In the genomic region with DNA sequence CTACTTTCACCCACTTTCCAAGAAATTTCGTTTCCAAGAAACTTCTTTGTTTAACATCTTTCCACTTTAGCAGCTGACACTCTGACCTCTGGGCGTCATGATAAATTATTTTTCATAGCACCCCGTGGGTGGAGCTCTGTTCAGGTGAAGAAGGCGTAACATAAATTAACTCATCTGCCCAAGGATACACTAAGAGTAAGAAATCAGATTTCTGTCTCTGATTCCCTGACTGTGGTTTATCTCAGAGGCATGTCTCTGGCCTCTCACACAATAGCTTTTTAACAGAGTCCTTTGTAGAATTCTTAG, we compare ENCODE assay signal across 17 cellular contexts.
DNase-seq lines count a peak whose midpoint lies in the region; ATAC-seq, FAIRE-seq and TF ChIP-seq lines count a peak whose summit lies in the region.
"Had no signal": no experiment of that assay in that cellular context is flagged by ENCODE, and none has a peak within 500 bp of the region (broad histone marks: within the 10 kb centered on the region; RNA-seq: fewer than 3 reads in every experiment).

No MANE protein-coding gene starts in this region.

- POLR2A ChIA-PET in K562 (lab: Yijun Ruan, JAX): interaction anchor here (0.7 to 1.0 kb wide), 2 partner anchors 16 to 63 kb away, joined by 3 to 4 read pairs; no protein-coding TSS in a partner anchor

- peak overlapping the region; percentile 58 for H2AFZ ChIP-seq in K562 (ENCODE audit: low read depth, low read length)
- H2AFZ ChIP-seq: neural progenitor cell had no signal

- DNase-seq in activated CD4-positive, CD25-positive, alpha-beta regulatory T cell (lab: John Stamatoyannopoulos, UW): no peak
- peak; percentile 18 for DNase-seq in stimulated activated CD4-positive, alpha-beta T cell treated with anti-CD3 and anti-CD28 coated beads, Interleukin-2, amount 100 ng/mL, for 4 hours (ENCODE audit: low read depth)
- DNase-seq in stimulated activated CD4-positive, alpha-beta T cell treated with anti-CD3 and anti-CD28 coated beads, Interleukin-2, amount 100 ng/mL, for 24 hours: no peak
- DNase-seq in K562 (ENCODE audit: extremely low read depth in 1 of 4, low spot score in 3 of 4) (peak in 1 of 4 experiments; percentile 73), HT-29 (ENCODE audit: low spot score) (no peak), spleen (no peak)
- DNase-seq: activated naive CD4-positive, alpha-beta T cell treated with anti-CD3 and anti-CD28 coated beads, Interleukin-2, amount 10 ng/mL, durations not matched to agents 7 days and 5 days; DMS153; esophagus squamous epithelium; NCI-H1417; stimulated activated naive B cell treated with anti-CD40 and anti-IgM and Interleukin-4, amounts not matched to agents 10 μg/mL and 1 μg/mL and 100 μg/mL, for 72 hours had no signal

- TF ChIP-seq EP300 in K562 (IDR thresholded peaks at IDR 0.05; ENCODE audit: low read length): peak; percentile 7; the same call in 1 of the 2 replicates

- no peak for TF ChIP-seq RAD21 in K562 (CRISPR knock-in tag; conservative IDR thresholded peaks at IDR 0.05 in 1 of 2, IDR thresholded peaks at IDR 0.05 in 1 of 2)

- TF ChIP-seq POLR2A in K562 (conservative IDR thresholded peaks at IDR 0.05): no peak
- no peak for TF ChIP-seq POLR2A in spleen (IDR thresholded peaks at IDR 0.05)

- no peaks in the 10 kb centered on the region for H3K79me2 ChIP-seq in K562 (ENCODE audit: control insufficient read depth, insufficient read depth, low read length)

- in situ Hi-C loops in K562 (cut with MboI): no loop called here

- peak overlapping the region; percentile 7; the same call in 1 of the 2 replicates for H3K4me2 ChIP-seq in K562 (ENCODE audit: insufficient read depth, low read length)
- H3K4me2 ChIP-seq in skeletal muscle satellite cell (ENCODE audit: low read length): peak overlapping the region; percentile 42
- H3K4me2 ChIP-seq: BLaER1, neural progenitor cell had no signal

- BruUV-seq in K562 (replicated peaks; lab: Mats Ljungman, UMichigan): no TSS peak

- H4K20me1 ChIP-seq in K562 (replicated peaks; ENCODE audit: control insufficient read depth, insufficient read depth, low read length): no peaks in the 10 kb centered on the region
- H4K20me1 ChIP-seq: BLaER1 had no signal

- H3K27me3 ChIP-seq in K562 (ENCODE audit: control insufficient read depth in 2 of 2, insufficient read depth in 2 of 2, low read length in 2 of 2) (no peaks in the 10 kb centered on the region), skeletal muscle satellite cell (ENCODE audit: control insufficient read depth, insufficient read depth, low read length) (no peaks in the 10 kb centered on the region), spleen (replicated peaks in 1 of 7) (no peaks in the 10 kb centered on the region)
- H3K27me3 ChIP-seq: BLaER1, esophagus squamous epithelium, neural progenitor cell had no signal

- H3K27ac ChIP-seq in K562 (ENCODE audit: extremely low read depth, low read depth, low read length): no peak overlapping the region
- no peak overlapping the region for H3K27ac ChIP-seq in spleen
- H3K27ac ChIP-seq: BLaER1, esophagus squamous epithelium, neural progenitor cell, SK-N-MC had no signal

- TF ChIP-seq CTCF in K562 (IDR thresholded peaks at IDR 0.05 in 2 of 3, conservative IDR thresholded peaks at IDR 0.05 in 1 of 3; ENCODE audit: insufficient read depth in 2 of 3, low read depth in 1 of 3, low read length in 3 of 3) (no peak), spleen (IDR thresholded peaks at IDR 0.05 in 8 of 11, conservative IDR thresholded peaks at IDR 0.05 in 3 of 11) (no peak)

- ATAC-seq in activated CD4-positive, CD25-positive, alpha-beta regulatory T cell treated with anti-CD3 and anti-CD28 coated beads, Interleukin-2, amount 50 U/mL, for 24 hours: peak; percentile 78 to 80
- ATAC-seq in K562: peak; percentile 58
- ATAC-seq: left lobe of liver; stimulated activated naive B cell treated with anti-CD40 and anti-IgM and Interleukin-4, amounts not matched to agents 10 μg/mL and 1 μg/mL and 100 μg/mL, for 72 hours had no signal

- FAIRE-seq in K562 (lab: Jason Lieb, UNC): peak; percentile 15

- CTCF ChIA-PET in K562 (lab: Yijun Ruan, JAX; ENCODE audit: low intra/inter-chr PET ratio): no interaction called here

- H3K36me3 ChIP-seq in K562 (ENCODE audit: control insufficient read depth, insufficient read depth, low read length) (no peaks in the 10 kb centered on the region), skeletal muscle satellite cell (ENCODE audit: insufficient read depth, low read length) (no peaks in the 10 kb centered on the region), spleen (peaks cover 0 to 96% (median 29%) of the 10 kb centered on the region in 6 donors)
- H3K36me3 ChIP-seq: BLaER1, neural progenitor cell had no signal

- H3K9ac ChIP-seq in K562 (ENCODE audit: insufficient read depth in 1 of 2, low read depth in 2 of 2, low read length in 2 of 2) (no peak overlapping the region), skeletal muscle satellite cell (ENCODE audit: low read depth, low read length) (peak overlapping the region; percentile 42)
- H3K9ac ChIP-seq: BLaER1, neural progenitor cell had no signal

- intact Hi-C loops in K562 (cut with micrococcal nuclease) (no loop called here), spleen (cut with DNase I; ENCODE audit: low total_unique reads) (no loop called here)

- WGBS in K562 (ENCODE audit: insufficient coverage, low coverage, missing lambda C conversion rate): 6% methylated on average over 4 of the region's 4 CpGs
- WGBS in spleen, 5 donors: 69 to 78% (median 77%) methylated on average over 4 of the region's 4 CpGs

- no peaks in the 10 kb centered on the region for H3K9me1 ChIP-seq in K562 (ENCODE audit: control insufficient read depth, insufficient read depth, low read length)

- no peak overlapping the region for H3K4me3 ChIP-seq in K562
- H3K4me3 ChIP-seq in skeletal muscle satellite cell (ENCODE audit: low read length): no peak overlapping the region
- H3K4me3 ChIP-seq in spleen: no peak overlapping the region
- H3K4me3 ChIP-seq: BLaER1, esophagus squamous epithelium, neural progenitor cell, SK-N-MC had no signal

- H3K9me3 ChIP-seq in K562 (replicated peaks; ENCODE audit: control insufficient read depth, insufficient read depth, low read depth, low read length) (no peaks in the 10 kb centered on the region), skeletal muscle satellite cell (replicated peaks; ENCODE audit: low read length) (no peaks in the 10 kb centered on the region), spleen (no peaks in the 10 kb centered on the region)
- H3K9me3 ChIP-seq: BLaER1, esophagus squamous epithelium had no signal

- H3K4me1 ChIP-seq in K562 (replicated peaks in 1 of 2; ENCODE audit: control insufficient read depth in 2 of 2, insufficient read depth in 2 of 2, low read length in 2 of 2) (peaks cover 0 to 12% of the 10 kb centered on the region in 2 experiments; a peak in 2 of 5 replicates), skeletal muscle satellite cell (ENCODE audit: control insufficient read depth, insufficient read depth, low read length) (peaks cover 28% of the 10 kb centered on the region), spleen (peaks cover 0 to 6% (median under 1%) of the 10 kb centered on the region in 6 donors)
- H3K4me1 ChIP-seq: BLaER1, esophagus squamous epithelium, neural progenitor cell had no signal

TF ChIP-seq in K562, 482 proteins besides CTCF, POLR2A, EP300 and RAD21 (continues in another document):
- peak; percentile 78; the same call in 1 of the 2 replicates for TF ChIP-seq MECOM (CRISPR knock-in tag; IDR thresholded peaks at IDR 0.05)
- peak; percentile 50 for TF ChIP-seq EGR1 (conservative IDR thresholded peaks at IDR 0.05)
- TF ChIP-seq ZEB2 (IDR thresholded peaks at IDR 0.05): 0 out of 2 replicates have a peak, but pooled peaks have one; percentile 29
- TF ChIP-seq STAT5A (IDR thresholded peaks at IDR 0.05; ENCODE audit: borderline replicate concordance, low read length): 0 out of 2 replicates have a peak, but pooled peaks have one; percentile 23
- TF ChIP-seq NR2C2 (CRISPR knock-in tag; IDR thresholded peaks at IDR 0.05): no peak
- TF ChIP-seq NR2C2 (tag; IDR thresholded peaks at IDR 0.05): peak; percentile 60
- TF ChIP-seq HNRNPH1 (optimal IDR thresholded peaks at IDR 0.05; ENCODE audit: low read depth, low read length): no peak
- TF ChIP-seq MTA1 (IDR thresholded peaks at IDR 0.05; ENCODE audit: borderline replicate concordance): no peak
- TF ChIP-seq NR2C1 (IDR thresholded peaks at IDR 0.05): 0 out of 2 replicates have a peak, but pooled peaks have one; percentile 0
- TF ChIP-seq NR2C1 (tag; IDR thresholded peaks at IDR 0.05): 0 out of 2 replicates have a peak, but pooled peaks have one; percentile 61
- TF ChIP-seq SOX6 (IDR thresholded peaks at IDR 0.05): peak; percentile 63; the same call in 1 of the 2 replicates
- TF ChIP-seq NR2F6 (CRISPR knock-in tag; IDR thresholded peaks at IDR 0.05): no peak
- peak; percentile 44; the same call in 1 of the 2 replicates for TF ChIP-seq ARID1B (IDR thresholded peaks at IDR 0.05)
- 0 out of 2 replicates have a peak, but pooled peaks have one; percentile 18 for TF ChIP-seq CBFA2T3 (IDR thresholded peaks at IDR 0.05)
- no peak for TF ChIP-seq HEY1 (CRISPR knock-in tag; IDR thresholded peaks at IDR 0.05; ENCODE audit: borderline replicate concordance)
- TF ChIP-seq RCOR1 (IDR thresholded peaks at IDR 0.05; ENCODE audit: borderline replicate concordance in 1 of 2, low read depth in 2 of 2, low read length in 2 of 2): peak in 1 of 2 experiments; percentile 72; a peak in 2 of 4 replicates
- peak; percentile 41 for TF ChIP-seq CXXC5 (CRISPR knock-in tag; IDR thresholded peaks at IDR 0.05)
- TF ChIP-seq, protein P1, sequence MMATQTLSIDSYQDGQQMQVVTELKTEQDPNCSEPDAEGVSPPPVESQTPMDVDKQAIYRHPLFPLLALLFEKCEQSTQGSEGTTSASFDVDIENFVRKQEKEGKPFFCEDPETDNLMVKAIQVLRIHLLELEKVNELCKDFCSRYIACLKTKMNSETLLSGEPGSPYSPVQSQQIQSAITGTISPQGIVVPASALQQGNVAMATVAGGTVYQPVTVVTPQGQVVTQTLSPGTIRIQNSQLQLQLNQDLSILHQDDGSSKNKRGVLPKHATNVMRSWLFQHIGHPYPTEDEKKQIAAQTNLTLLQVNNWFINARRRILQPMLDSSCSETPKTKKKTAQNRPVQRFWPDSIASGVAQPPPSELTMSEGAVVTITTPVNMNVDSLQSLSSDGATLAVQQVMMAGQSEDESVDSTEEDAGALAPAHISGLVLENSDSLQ (IDR thresholded peaks at IDR 0.05): peak; percentile 82; the same call in 1 of the 2 replicates
- TF ChIP-seq NONO (IDR thresholded peaks at IDR 0.05; ENCODE audit: low read depth in 2 of 2, low read length in 1 of 2): no peak
- TF ChIP-seq MEIS2 (IDR thresholded peaks at IDR 0.05; ENCODE audit: partially characterized antibody): peak; percentile 93
- peak; percentile 60 to 71 for TF ChIP-seq KDM1A (IDR thresholded peaks at IDR 0.05)
- peak; percentile 50; the same call in 1 of the 2 replicates for TF ChIP-seq ESRRA (IDR thresholded peaks at IDR 0.05; ENCODE audit: borderline replicate concordance, low read depth)
